In genomic region chr6:102619585-102619984, GRCh38 we compare ENCODE assay signal across 10 cellular contexts.
A peak's percentile ranks its signal among the peaks of the same experiment; 100 is the strongest.
DNase-seq lines count a peak whose midpoint lies in the region; ATAC-seq, FAIRE-seq and TF ChIP-seq lines count a peak whose summit lies in the region.
"Had no signal": no experiment of that assay in that cellular context is flagged by ENCODE, and none has a peak within 500 bp of the region (broad histone marks: within the 10 kb centered on the region; RNA-seq: fewer than 3 reads in every experiment).

No MANE protein-coding gene starts in this region.

- no peak overlapping the region for H3K4me3 Mint-ChIP-seq in activated T-cell treated with anti-CD3 and anti-CD28 coated beads, Interleukin-2, amount 50 U/mL, for 4 hours
- H3K4me3 Mint-ChIP-seq in naive thymus-derived CD4-positive, alpha-beta T cell = no peak overlapping the region

- ATAC-seq in HG02759 (IDR thresholded peaks at IDR 0.05; ENCODE audit: unreplicated experiment) (peak; percentile 65), RWPE2 (ENCODE audit: low read depth) (no peak), omental fat pad (ENCODE audit: low FRiP score) (no peak)
- no peak for ATAC-seq in activated T-cell treated with anti-CD3 and anti-CD28 coated beads, Interleukin-2, amount 50 U/mL, for 4 hours
- ATAC-seq in naive thymus-derived CD4-positive, alpha-beta T cell = no peak

- H3K36me3 ChIP-seq in RWPE2 (ENCODE audit: low read depth) = no peaks in the 10 kb centered on the region
- no peaks in the 10 kb centered on the region for H3K36me3 ChIP-seq in naive thymus-derived CD4-positive, alpha-beta T cell (ENCODE audit: control insufficient read depth in 2 of 3, insufficient read depth in 3 of 3, low read length in 3 of 3)
- H3K36me3 ChIP-seq: SJSA1 had no signal

- no peak overlapping the region for H3K4me3 ChIP-seq in RWPE2 (ENCODE audit: severe bottlenecking)
- H3K4me3 ChIP-seq in naive thymus-derived CD4-positive, alpha-beta T cell (ENCODE audit: low read length) = no peak overlapping the region
- H3K4me3 ChIP-seq: SJSA1, skin epidermis had no signal

- FAIRE-seq in D721Med (lab: Jason Lieb, UNC) = no peak

- no peaks in the 10 kb centered on the region for H3K36me3 Mint-ChIP-seq in activated T-cell treated with anti-CD3 and anti-CD28 coated beads, Interleukin-2, amount 50 U/mL, for 4 hours (ENCODE audit: insufficient read depth)
- no peaks in the 10 kb centered on the region for H3K36me3 Mint-ChIP-seq in naive thymus-derived CD4-positive, alpha-beta T cell

- no peaks in the 10 kb centered on the region for H3K27me3 ChIP-seq in RWPE2 (ENCODE audit: insufficient read depth, poor library complexity, severe bottlenecking)
- H3K27me3 ChIP-seq in naive thymus-derived CD4-positive, alpha-beta T cell (ENCODE audit: control insufficient read depth in 2 of 2, insufficient read depth in 2 of 2, low read length in 2 of 2) = no peaks in the 10 kb centered on the region
- H3K27me3 ChIP-seq: SJSA1 had no signal

- no peaks in the 10 kb centered on the region for H3K4me1 Mint-ChIP-seq in activated T-cell treated with anti-CD3 and anti-CD28 coated beads, Interleukin-2, amount 50 U/mL, for 4 hours (ENCODE audit: low read depth)
- no peaks in the 10 kb centered on the region for H3K4me1 Mint-ChIP-seq in naive thymus-derived CD4-positive, alpha-beta T cell

- TF ChIP-seq CTCF in D721Med (IDR thresholded peaks at IDR 0.05; ENCODE audit: insufficient read depth, missing control alignments) (peak; percentile 65), RWPE2 (IDR thresholded peaks at IDR 0.05; ENCODE audit: poor library complexity, severe bottlenecking) (peak; percentile 66), omental fat pad (IDR thresholded peaks at IDR 0.05) (no peak)

- CTCF ChIA-PET in naive thymus-derived CD4-positive, alpha-beta T cell (lab: Charles Lee) = no interaction called here

- POLR2A ChIA-PET in naive thymus-derived CD4-positive, alpha-beta T cell (lab: Charles Lee) = no interaction called here

- peaks cover 9% of the 10 kb centered on the region for H3K9me3 Mint-ChIP-seq in activated T-cell treated with anti-CD3 and anti-CD28 coated beads, Interleukin-2, amount 50 U/mL, for 4 hours
- H3K9me3 Mint-ChIP-seq in naive thymus-derived CD4-positive, alpha-beta T cell = peaks cover 0 to 12% (median 2%) of the 10 kb centered on the region in 11 donors

- no peaks in the 10 kb centered on the region for H3K9me3 ChIP-seq in RWPE2 (ENCODE audit: severe bottlenecking)
- no peaks in the 10 kb centered on the region for H3K9me3 ChIP-seq in naive thymus-derived CD4-positive, alpha-beta T cell (ENCODE audit: control insufficient read depth in 2 of 3, low read length in 3 of 3)

- DNase-seq in D721Med (ENCODE audit: insufficient read length, low spot score) (no peak), RWPE2 (ENCODE audit: low spot score) (no peak), kidney glomerular epithelial cell (lab: John Stamatoyannopoulos, UW) (peak; percentile 38), NCI-H226 (no peak), omental fat pad (ENCODE audit: low spot score) (no peak)
- DNase-seq in activated T-cell treated with anti-CD3 and anti-CD28 coated beads, Interleukin-2, amount 50 U/mL, for 4 hours = no peak
- DNase-seq in naive thymus-derived CD4-positive, alpha-beta T cell = no peak

- no peak overlapping the region for H3K27ac ChIP-seq in RWPE2 (ENCODE audit: poor library complexity, severe bottlenecking)
- H3K27ac ChIP-seq in naive thymus-derived CD4-positive, alpha-beta T cell (ENCODE audit: low read depth, low read length) = no peak overlapping the region
- H3K27ac ChIP-seq: SJSA1, skin epidermis had no signal

- H3K27me3 Mint-ChIP-seq in activated T-cell treated with anti-CD3 and anti-CD28 coated beads, Interleukin-2, amount 50 U/mL, for 4 hours (ENCODE audit: low read depth) = no peaks in the 10 kb centered on the region
- H3K27me3 Mint-ChIP-seq in naive thymus-derived CD4-positive, alpha-beta T cell = no peaks in the 10 kb centered on the region

- no peak overlapping the region for H3K27ac Mint-ChIP-seq in naive thymus-derived CD4-positive, alpha-beta T cell

- no peaks in the 10 kb centered on the region for H3K4me1 ChIP-seq in RWPE2 (ENCODE audit: insufficient read depth, poor library complexity, severe bottlenecking)
- no peaks in the 10 kb centered on the region for H3K4me1 ChIP-seq in naive thymus-derived CD4-positive, alpha-beta T cell (ENCODE audit: control insufficient read depth in 2 of 2, insufficient read depth in 2 of 2, low read length in 2 of 2)
- H3K4me1 ChIP-seq: SJSA1 had no signal

- intact Hi-C loops in naive thymus-derived CD4-positive, alpha-beta T cell (cut with micrococcal nuclease) = no loop called here

Comparison
In these comparisons a context has a peak if more than half of its experiments do, and no peak if none do; other contexts are left out.
1. CTCF ChIP-seq: peak in D721Med (single experiment) and RWPE2 (single experiment); none in omental fat pad (0 of 3).